Comparison of ENCODE assay signal across 30 cellular contexts in the genomic region with DNA sequence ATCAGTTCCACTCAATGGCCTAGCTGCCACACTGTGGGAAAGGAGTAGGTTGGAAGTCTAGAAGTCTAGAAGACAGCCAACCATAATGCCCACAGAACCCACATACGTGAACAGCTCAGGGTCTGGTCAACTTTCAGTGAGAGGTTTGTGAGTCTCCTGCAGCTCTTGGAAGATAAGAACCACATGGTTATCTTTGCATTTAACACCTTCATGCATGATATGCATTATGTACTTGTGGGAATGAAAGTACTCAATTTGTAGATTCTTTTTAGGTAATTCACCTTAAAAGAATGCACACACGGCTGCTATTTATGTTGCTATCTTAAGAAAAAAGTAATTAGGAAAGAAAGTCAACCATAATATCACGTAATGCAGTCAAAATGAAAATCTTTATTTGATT.
"Had no signal": no experiment of that assay in that cellular context is flagged by ENCODE, and none has a peak within 500 bp of the region (broad histone marks: within the 10 kb centered on the region; RNA-seq: fewer than 3 reads in every experiment).

No MANE protein-coding gene starts in this region.

- H3K9me3 ChIP-seq: left lung, lower lobe of right lung, stomach, thyroid gland, upper lobe of left lung had no signal

- H3K4me1 ChIP-seq: left lung, lower lobe of right lung, stomach, upper lobe of left lung had no signal

- H3K36me3 ChIP-seq: brain microvascular endothelial cell, left lung, lower lobe of right lung, stomach, thyroid gland, upper lobe of left lung had no signal

- H3K4me3 ChIP-seq: coronary artery, dorsolateral prefrontal cortex, left lung, lower lobe of right lung, smooth muscle cell, stomach, thyroid gland, upper lobe of left lung had no signal

- H3K27ac ChIP-seq: brain microvascular endothelial cell, coronary artery, dorsolateral prefrontal cortex, left lung, lower lobe of right lung, stomach, thyroid gland, upper lobe of left lung had no signal

- H3K27me3 ChIP-seq: brain microvascular endothelial cell, dorsolateral prefrontal cortex, thyroid gland, upper lobe of left lung had no signal

- FAIRE-seq: astrocyte, endothelial cell of umbilical vein, kidney had no signal

- DNase-seq: activated CD4-positive, alpha-beta memory T cell treated with anti-CD3 and anti-CD28 coated beads for 36 hours; activated CD4-positive, alpha-beta T cell treated with anti-CD3 and anti-CD28 coated beads, Interleukin-2, amount 10 ng/mL, durations not matched to agents 24 days and 14 days; activated CD4-positive, CD25-positive, alpha-beta regulatory T cell treated with anti-CD3 and anti-CD28 coated beads, Interleukin-2, amount 50 U/mL, for 72 hours; activated CD8-positive, alpha-beta memory T cell treated with anti-CD3 and anti-CD28 coated beads, Interleukin-2, amount 50 U/mL, for 48 hours; activated gamma-delta T cell; activated naive CD4-positive, alpha-beta T cell treated with anti-CD3 and anti-CD28 coated beads, Interleukin-2, amount 10 ng/mL, durations not matched to agents 7 days and 5 days; activated naive CD8-positive, alpha-beta T cell treated with anti-CD3 and anti-CD28 coated beads, Interleukin-2, amount 10 ng/mL, durations not matched to agents 7 days and 5 days; activated T-cell treated with anti-CD3 and anti-CD28 coated beads, Interleukin-2, amount 50 U/mL, for 24 hours; brain microvascular endothelial cell; dorsolateral prefrontal cortex; effector memory CD8-positive, alpha-beta T cell; head of caudate nucleus; hippocampal formation; immature natural killer cell; left lung; lower lobe of right lung; mesenchymal stem cell; retina; stimulated activated CD4-positive, alpha-beta T cell treated with anti-CD3 and anti-CD28 coated beads, Interleukin-15, amount 100 ng/mL, for 24 hours; stimulated activated CD4-positive, alpha-beta T cell treated with anti-CD3 and anti-CD28 coated beads, Interleukin-2, amount 100 ng/mL, for 24 hours; stimulated activated naive B cell treated with anti-CD40 and anti-IgM and Interleukin-4, amounts not matched to agents 10 μg/mL and 1 μg/mL and 100 μg/mL, for 72 hours; stomach; T-helper 2 cell; thyroid gland; upper lobe of left lung had no signal
